22 cellular contexts compared by ENCODE assay signal in the genomic region with DNA sequence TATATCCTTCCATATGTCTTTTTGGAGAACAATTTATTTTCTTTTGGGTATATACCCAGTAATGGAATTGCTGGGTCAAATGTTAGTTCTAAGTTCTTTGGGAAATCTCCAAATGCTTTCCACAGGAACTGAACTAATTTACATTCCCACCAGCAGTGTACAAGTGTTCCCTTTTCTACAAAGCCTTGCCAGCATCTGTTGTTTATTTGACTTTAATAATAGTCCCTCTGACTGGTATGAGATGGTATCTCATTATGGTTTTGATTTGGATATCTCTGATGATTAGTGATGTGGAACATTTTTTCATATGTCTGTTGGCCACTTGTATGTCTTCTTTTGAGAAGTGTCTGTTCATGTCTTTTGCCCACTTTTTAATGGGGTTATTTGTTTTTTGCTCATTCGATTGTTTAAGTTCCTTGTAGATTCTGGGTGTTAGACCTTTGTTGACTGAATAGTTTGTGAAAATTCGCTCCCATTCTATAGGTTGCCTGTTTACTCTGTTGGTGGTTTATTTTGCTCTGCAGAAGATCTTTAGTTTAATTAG. TPM values are rescaled to one million over a fixed set of nuclear protein-coding genes. Genes with fewer than 3 reads are reported as not detected.
DNase-seq lines count a peak whose midpoint lies in the region; ATAC-seq and TF ChIP-seq lines count a peak whose summit lies in the region.
"Had no signal": no experiment of that assay in that cellular context is flagged by ENCODE, and none has a peak within 500 bp of the region (broad histone marks: within the 10 kb centered on the region; RNA-seq: fewer than 3 reads in every experiment).

No MANE protein-coding gene starts in this region.

- ATAC-seq in RWPE2 (ENCODE audit: low read depth), result no peak
- no peak for ATAC-seq in Right ventricle myocardium superior (ENCODE audit: poor library complexity)
- ATAC-seq: GM23338, Panc1, T-cell had no signal

- H3K4me3 ChIP-seq in HEK293 (ENCODE audit: low read depth, low read length) (no peak overlapping the region), RWPE2 (ENCODE audit: severe bottlenecking) (no peak overlapping the region)
- H3K4me3 ChIP-seq: BLaER1 treated with 17β-estradiol and CSF1 and Interleukin-3, amounts not matched to agents 10 nM and 100 nM; GM23338 had no signal

- no peaks in the 10 kb centered on the region for H3K27me3 ChIP-seq in RWPE2 (ENCODE audit: insufficient read depth, poor library complexity, severe bottlenecking)
- H3K27me3 ChIP-seq: BLaER1 treated with 17β-estradiol and CSF1 and Interleukin-3, amounts not matched to agents 10 nM and 100 nM had no signal

- POLR2A ChIA-PET in HEK293 (lab: Yijun Ruan, JAX), result no interaction called here

- DNase-seq in DMS 273 (lab: John Stamatoyannopoulos, UW; ENCODE audit: unreplicated experiment), result peak; percentile 60
- DNase-seq in RWPE2 (ENCODE audit: low spot score), result no peak
- peak; percentile 12 for DNase-seq in myocyte (ENCODE audit: low read depth)
- no peak for DNase-seq in NCI-H446 treated with DMSO at 0.1 percent for 48 hours (lab: John Stamatoyannopoulos, UW)
- no peak for DNase-seq in NCI-H2107 treated with DMSO at 0.1 percent for 48 hours (lab: John Stamatoyannopoulos, UW; ENCODE audit: unreplicated experiment)
- no peak for DNase-seq in Right ventricle myocardium superior
- DNase-seq: AML-193; CD4-positive, alpha-beta T cell; GF-D8; H9; NCI-H1092; NCI-H1417 treated with DMSO at 0.1 percent for 48 hours; NCI-H1694 treated with DMSO at 0.1 percent for 48 hours; NCI-H2081; NCI-H2171 treated with DMSO at 0.1 percent for 48 hours; NCI-H345; NCI-H524; T-cell had no signal

- intact Hi-C loops in Right ventricle myocardium superior (cut with DNase I), result no loop called here

- H3K4me1 ChIP-seq in HEK293 (ENCODE audit: control insufficient read depth, insufficient read depth, low read length) (no peaks in the 10 kb centered on the region), RWPE2 (ENCODE audit: insufficient read depth, poor library complexity, severe bottlenecking) (peaks cover 17% of the 10 kb centered on the region)
- H3K4me1 ChIP-seq: BLaER1 treated with 17β-estradiol and CSF1 and Interleukin-3, amounts not matched to agents 10 nM and 100 nM had no signal

- TF ChIP-seq CTCF in HEK293 (tag by site-specific recombination; IDR thresholded peaks at IDR 0.05) (no peak), RWPE2 (IDR thresholded peaks at IDR 0.05; ENCODE audit: poor library complexity, severe bottlenecking) (no peak)

- no peak overlapping the region for H3K27ac ChIP-seq in HEK293 (ENCODE audit: extremely low read depth, low read depth, low read length)
- H3K27ac ChIP-seq in RWPE2 (ENCODE audit: poor library complexity, severe bottlenecking), result peak overlapping the region; percentile 11
- H3K27ac ChIP-seq: BLaER1 treated with 17β-estradiol and CSF1 and Interleukin-3, amounts not matched to agents 10 nM and 100 nM had no signal

- H3K36me3 ChIP-seq in HEK293 (ENCODE audit: control insufficient read depth in 2 of 2, insufficient read depth in 1 of 2, low read length in 2 of 2) (no peaks in the 10 kb centered on the region), RWPE2 (ENCODE audit: low read depth) (no peaks in the 10 kb centered on the region)
- H3K36me3 ChIP-seq: BLaER1 treated with 17β-estradiol and CSF1 and Interleukin-3, amounts not matched to agents 10 nM and 100 nM had no signal

- H3K9me3 ChIP-seq in HEK293 (ENCODE audit: control insufficient read depth, insufficient read depth, low read depth, low read length), result no peaks in the 10 kb centered on the region
- no peaks in the 10 kb centered on the region for H3K9me3 ChIP-seq in RWPE2 (ENCODE audit: severe bottlenecking)

- CTCF ChIA-PET in HEK293 (lab: Yijun Ruan, JAX), result no interaction called here

TF ChIP-seq in HEK293, 187 proteins besides CTCF, POLR2A, EP300 and RAD21:
- TF ChIP-seq ZNF366 (tag by site-specific recombination; conservative IDR thresholded peaks at IDR 0.05), result no peak
- no peak for TF ChIP-seq ZNF768 (tag by site-specific recombination; IDR thresholded peaks at IDR 0.05)
- 0 out of 2 replicates have a peak, but pooled peaks have one; percentile 11 for TF ChIP-seq SCRT2 (tag by site-specific recombination; IDR thresholded peaks at IDR 0.05)
- no peak for TF ChIP-seq ZBTB17 (tag by site-specific recombination; IDR thresholded peaks at IDR 0.05)
- TF ChIP-seq ZNF16 (tag by site-specific recombination; IDR thresholded peaks at IDR 0.05; ENCODE audit: low read depth), result no peak
- no peak for TF ChIP-seq ZNF239 (tag by site-specific recombination; IDR thresholded peaks at IDR 0.05)
- TF ChIP-seq, protein P1, sequence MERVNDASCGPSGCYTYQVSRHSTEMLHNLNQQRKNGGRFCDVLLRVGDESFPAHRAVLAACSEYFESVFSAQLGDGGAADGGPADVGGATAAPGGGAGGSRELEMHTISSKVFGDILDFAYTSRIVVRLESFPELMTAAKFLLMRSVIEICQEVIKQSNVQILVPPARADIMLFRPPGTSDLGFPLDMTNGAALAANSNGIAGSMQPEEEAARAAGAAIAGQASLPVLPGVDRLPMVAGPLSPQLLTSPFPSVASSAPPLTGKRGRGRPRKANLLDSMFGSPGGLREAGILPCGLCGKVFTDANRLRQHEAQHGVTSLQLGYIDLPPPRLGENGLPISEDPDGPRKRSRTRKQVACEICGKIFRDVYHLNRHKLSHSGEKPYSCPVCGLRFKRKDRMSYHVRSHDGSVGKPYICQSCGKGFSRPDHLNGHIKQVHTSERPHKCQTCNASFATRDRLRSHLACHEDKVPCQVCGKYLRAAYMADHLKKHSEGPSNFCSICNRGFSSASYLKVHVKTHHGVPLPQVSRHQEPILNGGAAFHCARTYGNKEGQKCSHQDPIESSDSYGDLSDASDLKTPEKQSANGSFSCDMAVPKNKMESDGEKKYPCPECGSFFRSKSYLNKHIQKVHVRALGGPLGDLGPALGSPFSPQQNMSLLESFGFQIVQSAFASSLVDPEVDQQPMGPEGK (tag by site-specific recombination; IDR thresholded peaks at IDR 0.05), result no peak
- TF ChIP-seq, protein P2, sequence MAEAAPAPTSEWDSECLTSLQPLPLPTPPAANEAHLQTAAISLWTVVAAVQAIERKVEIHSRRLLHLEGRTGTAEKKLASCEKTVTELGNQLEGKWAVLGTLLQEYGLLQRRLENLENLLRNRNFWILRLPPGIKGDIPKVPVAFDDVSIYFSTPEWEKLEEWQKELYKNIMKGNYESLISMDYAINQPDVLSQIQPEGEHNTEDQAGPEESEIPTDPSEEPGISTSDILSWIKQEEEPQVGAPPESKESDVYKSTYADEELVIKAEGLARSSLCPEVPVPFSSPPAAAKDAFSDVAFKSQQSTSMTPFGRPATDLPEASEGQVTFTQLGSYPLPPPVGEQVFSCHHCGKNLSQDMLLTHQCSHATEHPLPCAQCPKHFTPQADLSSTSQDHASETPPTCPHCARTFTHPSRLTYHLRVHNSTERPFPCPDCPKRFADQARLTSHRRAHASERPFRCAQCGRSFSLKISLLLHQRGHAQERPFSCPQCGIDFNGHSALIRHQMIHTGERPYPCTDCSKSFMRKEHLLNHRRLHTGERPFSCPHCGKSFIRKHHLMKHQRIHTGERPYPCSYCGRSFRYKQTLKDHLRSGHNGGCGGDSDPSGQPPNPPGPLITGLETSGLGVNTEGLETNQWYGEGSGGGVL (tag by site-specific recombination; IDR thresholded peaks at IDR 0.05), result no peak
- TF ChIP-seq ZNF544 (tag by site-specific recombination; IDR thresholded peaks at IDR 0.05), result no peak

RNA-seq across cellular contexts. Expression of a gene that starts 48.4 kb away (rescaled TPM):
- total RNA-seq in myocyte, result 16.9 and 17.6 TPM in 2 replicates
- polyA plus RNA-seq in myocyte (2012), result 78.7 TPM
- total RNA-seq in Right ventricle myocardium superior, result 3.6 TPM

Comparison
In these comparisons a context has a peak if more than half of its experiments do, and no peak if none do; other contexts are left out.
1. DNase-seq: peak in DMS 273 (single experiment) and myocyte (single experiment); none in RWPE2 (single experiment), NCI-H446 treated with DMSO at 0.1 percent for 48 hours (single experiment), NCI-H2107 treated with DMSO at 0.1 percent for 48 hours (single experiment) and Right ventricle myocardium superior (single experiment).